1 cellular context compared by ENCODE assay signal in the genomic region with DNA sequence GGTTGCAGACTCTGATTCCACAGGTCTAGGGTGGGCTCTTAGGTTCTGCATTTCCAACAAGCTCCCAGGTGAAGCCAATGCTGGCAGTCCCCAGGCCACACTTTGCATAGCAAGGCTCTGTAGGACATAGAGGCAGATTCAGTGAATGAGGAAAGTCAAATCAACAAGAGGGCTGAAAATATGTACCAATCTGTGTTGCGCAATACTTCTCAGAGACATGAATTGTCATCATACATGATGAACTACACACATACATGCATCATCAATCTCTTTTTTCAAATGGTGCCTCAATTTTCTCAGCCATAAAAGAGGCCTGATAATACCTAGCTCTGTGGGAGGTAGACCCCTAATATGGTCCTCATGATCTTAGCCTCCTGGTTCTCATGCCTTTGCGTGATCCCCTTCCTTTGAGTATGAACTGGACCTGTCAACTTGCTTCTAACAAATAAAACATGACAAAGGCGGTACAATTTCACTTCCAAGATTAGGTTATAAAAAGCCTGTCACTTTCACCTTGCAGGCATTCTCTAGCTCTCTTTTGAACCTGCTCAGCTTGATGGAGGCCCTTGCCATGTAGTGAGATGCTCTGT.
TF ChIP-seq lines count a peak whose summit lies in the region.

No MANE protein-coding gene starts in this region.

TF ChIP-seq in IMR-90, 13 proteins besides CTCF, POLR2A, EP300 and RAD21:
- TF ChIP-seq, protein P1, sequence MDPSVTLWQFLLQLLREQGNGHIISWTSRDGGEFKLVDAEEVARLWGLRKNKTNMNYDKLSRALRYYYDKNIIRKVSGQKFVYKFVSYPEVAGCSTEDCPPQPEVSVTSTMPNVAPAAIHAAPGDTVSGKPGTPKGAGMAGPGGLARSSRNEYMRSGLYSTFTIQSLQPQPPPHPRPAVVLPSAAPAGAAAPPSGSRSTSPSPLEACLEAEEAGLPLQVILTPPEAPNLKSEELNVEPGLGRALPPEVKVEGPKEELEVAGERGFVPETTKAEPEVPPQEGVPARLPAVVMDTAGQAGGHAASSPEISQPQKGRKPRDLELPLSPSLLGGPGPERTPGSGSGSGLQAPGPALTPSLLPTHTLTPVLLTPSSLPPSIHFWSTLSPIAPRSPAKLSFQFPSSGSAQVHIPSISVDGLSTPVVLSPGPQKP (IDR thresholded peaks at IDR 0.05; ENCODE audit: borderline replicate concordance, low read depth, low read length) = no peak
- peak; percentile 98 for TF ChIP-seq CEBPB (IDR thresholded peaks at IDR 0.05; ENCODE audit: low read depth, low read length)
TF ChIP-seq in IMR-90: peak in this region for 1.
